Comparison of ENCODE assay signal across 14 cellular contexts in the genomic region with DNA sequence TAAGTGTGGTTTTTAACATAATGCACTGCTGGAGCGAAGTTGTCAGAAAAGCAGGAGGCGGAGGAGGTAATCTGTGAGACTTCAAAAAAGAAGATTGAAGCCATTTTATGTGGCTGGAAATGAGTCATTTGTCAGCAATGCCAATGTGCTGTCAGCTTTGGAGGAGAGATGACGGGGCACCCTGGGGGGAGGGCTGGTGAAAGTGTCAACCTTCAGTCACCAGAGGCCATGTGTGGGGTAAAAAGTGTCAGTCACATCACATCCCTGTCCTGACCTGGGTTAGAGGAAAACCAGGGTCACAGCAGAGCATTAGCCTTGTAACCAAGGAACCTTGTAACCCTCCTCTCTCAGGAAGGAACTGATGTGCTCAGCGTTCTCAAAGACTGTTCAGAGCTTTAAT. TPM values are rescaled to one million over a fixed set of nuclear protein-coding genes. Genes with fewer than 3 reads are reported as not detected.
DNase-seq lines count a peak whose midpoint lies in the region; ATAC-seq and TF ChIP-seq lines count a peak whose summit lies in the region.
"Had no signal": no experiment of that assay in that cellular context is flagged by ENCODE, and none has a peak within 500 bp of the region (broad histone marks: within the 10 kb centered on the region; RNA-seq: fewer than 3 reads in every experiment).

No MANE protein-coding gene starts in this region.

- no peak for TF ChIP-seq POLR2A in right lobe of liver (IDR thresholded peaks at IDR 0.05)

- H3K27me3 Mint-ChIP-seq in effector memory CD8-positive, alpha-beta T cell = peaks cover 9 to 23% of the 10 kb centered on the region in 2 donors
- H3K27me3 Mint-ChIP-seq: CD8-positive, alpha-beta memory T cell had no signal

- H3K9me3 ChIP-seq in right lobe of liver = peaks cover 0 to 3% (median 0%) of the 10 kb centered on the region in 4 donors
- H3K9me3 ChIP-seq: testis had no signal

- no peaks in the 10 kb centered on the region for H3K9me3 Mint-ChIP-seq in effector memory CD8-positive, alpha-beta T cell
- H3K9me3 Mint-ChIP-seq: activated naive CD8-positive, alpha-beta T cell treated with anti-CD3 and anti-CD28 coated beads, Interleukin-2, amount 10 ng/mL, durations not matched to agents 7 days and 5 days; CD8-positive, alpha-beta memory T cell had no signal

- no peak overlapping the region for H3K27ac ChIP-seq in right lobe of liver
- H3K27ac ChIP-seq: testis had no signal

- CTCF ChIA-PET in GM10248 (lab: Yijun Ruan, JAX) = interaction anchor here (1.2 kb wide), 1 partner anchor 12 kb away, joined by 3 read pairs; no protein-coding TSS in a partner anchor

- no peak overlapping the region for H3K27ac Mint-ChIP-seq in effector memory CD8-positive, alpha-beta T cell
- H3K27ac Mint-ChIP-seq: activated naive CD8-positive, alpha-beta T cell treated with anti-CD3 and anti-CD28 coated beads, Interleukin-2, amount 10 ng/mL, durations not matched to agents 7 days and 5 days; CD8-positive, alpha-beta memory T cell had no signal

- H3K4me1 ChIP-seq in right lobe of liver = no peaks in the 10 kb centered on the region
- H3K4me1 ChIP-seq: testis had no signal

- H3K36me3 ChIP-seq in right lobe of liver = no peaks in the 10 kb centered on the region

- ATAC-seq in right lobe of liver = peak in 3 of 4 donors; percentile 22 to 63 (median 53)
- ATAC-seq in HG03378 (IDR thresholded peaks at IDR 0.05; ENCODE audit: unreplicated experiment) = no peak
- no peak for ATAC-seq in HG03135 (IDR thresholded peaks at IDR 0.05; ENCODE audit: unreplicated experiment)
- no peak for ATAC-seq in effector memory CD8-positive, alpha-beta T cell (replicated peaks)

- intact Hi-C loops in right lobe of liver (cut with DNase I) = no loop called here

- H3K4me3 Mint-ChIP-seq in effector memory CD8-positive, alpha-beta T cell = no peak overlapping the region
- H3K4me3 Mint-ChIP-seq: activated naive CD8-positive, alpha-beta T cell treated with anti-CD3 and anti-CD28 coated beads, Interleukin-2, amount 10 ng/mL, durations not matched to agents 7 days and 5 days; CD8-positive, alpha-beta memory T cell had no signal

- H3K27me3 ChIP-seq in right lobe of liver = no peaks in the 10 kb centered on the region
- H3K27me3 ChIP-seq: testis had no signal

- H3K4me3 ChIP-seq in HFF-Myc (replicated peaks; ENCODE audit: low read depth, low read length) = no peak overlapping the region
- no peak overlapping the region for H3K4me3 ChIP-seq in right lobe of liver
- H3K4me3 ChIP-seq: testis had no signal

- no peaks in the 10 kb centered on the region for H3K4me1 Mint-ChIP-seq in effector memory CD8-positive, alpha-beta T cell (ENCODE audit: low read depth in 2 of 2)
- H3K4me1 Mint-ChIP-seq: activated naive CD8-positive, alpha-beta T cell treated with anti-CD3 and anti-CD28 coated beads, Interleukin-2, amount 10 ng/mL, durations not matched to agents 7 days and 5 days; CD8-positive, alpha-beta memory T cell had no signal

- POLR2A ChIA-PET in GM10248 (lab: Yijun Ruan, JAX) = no interaction called here

- H3K36me3 Mint-ChIP-seq in effector memory CD8-positive, alpha-beta T cell (ENCODE audit: insufficient read depth) = no peaks in the 10 kb centered on the region
- H3K36me3 Mint-ChIP-seq: activated naive CD8-positive, alpha-beta T cell treated with anti-CD3 and anti-CD28 coated beads, Interleukin-2, amount 10 ng/mL, durations not matched to agents 7 days and 5 days; CD8-positive, alpha-beta memory T cell had no signal

- no peak for TF ChIP-seq CTCF in HFF-Myc (IDR thresholded peaks at IDR 0.05; ENCODE audit: low read depth, low read length, missing control alignments)
- no peak for TF ChIP-seq CTCF in right lobe of liver (IDR thresholded peaks at IDR 0.05)
- no peak for TF ChIP-seq CTCF in GM10248 (IDR thresholded peaks at IDR 0.05; ENCODE audit: control extremely low read depth, extremely low read depth, low read depth, missing control alignments)

- WGBS in right lobe of liver (ENCODE audit: insufficient coverage, low coverage, low lambda C conversion rate, missing lambda C conversion rate) = 52% methylated on average over 4 of the region's 4 CpGs

- DNase-seq in AG08395 (ENCODE audit: low spot score) (peak; percentile 50), HFF-Myc (ENCODE audit: extremely low read depth, low read depth) (peak; percentile 12), astrocyte of the hippocampus (ENCODE audit: low read depth, low spot score) (peak; percentile 80), right lobe of liver (no peak), GM10248 (ENCODE audit: extremely low spot score) (no peak)
- no peak for DNase-seq in effector memory CD8-positive, alpha-beta T cell
- DNase-seq: activated CD4-positive, alpha-beta T cell treated with anti-CD3 and anti-CD28 coated beads for 4 hours; activated naive CD8-positive, alpha-beta T cell treated with anti-CD3 and anti-CD28 coated beads, Interleukin-2, amount 10 ng/mL, durations not matched to agents 7 days and 5 days; CD8-positive, alpha-beta memory T cell; occipital lobe; stimulated activated CD4-positive, alpha-beta T cell treated with anti-CD3 and anti-CD28 coated beads, Interleukin-4, amount 100 ng/mL, for 4 hours; testis had no signal

RNA-seq across cellular contexts. Expression of gene TLR4, which starts 59.1 kb away (rescaled TPM):
- 10 to 100 TPM in 3 of 6 experiments, 1 to 10 TPM in 3; 5.3 to 14.1 (median 10.6) TPM for total RNA-seq in right lobe of liver

Comparison
In these comparisons a context has a peak if more than half of its experiments do, and no peak if none do; other contexts are left out.
1. DNase-seq: peak in AG08395 (single experiment), HFF-Myc (single experiment) and astrocyte of the hippocampus (single experiment); none in right lobe of liver (0 of 3), effector memory CD8-positive, alpha-beta T cell (0 of 3) and GM10248 (single experiment).
2. ATAC-seq: peak in right lobe of liver (3 of 4); none in HG03378 (single experiment), HG03135 (single experiment) and effector memory CD8-positive, alpha-beta T cell (single experiment).